Comparison of ENCODE assay signal across 1 cellular context in the genomic region with DNA sequence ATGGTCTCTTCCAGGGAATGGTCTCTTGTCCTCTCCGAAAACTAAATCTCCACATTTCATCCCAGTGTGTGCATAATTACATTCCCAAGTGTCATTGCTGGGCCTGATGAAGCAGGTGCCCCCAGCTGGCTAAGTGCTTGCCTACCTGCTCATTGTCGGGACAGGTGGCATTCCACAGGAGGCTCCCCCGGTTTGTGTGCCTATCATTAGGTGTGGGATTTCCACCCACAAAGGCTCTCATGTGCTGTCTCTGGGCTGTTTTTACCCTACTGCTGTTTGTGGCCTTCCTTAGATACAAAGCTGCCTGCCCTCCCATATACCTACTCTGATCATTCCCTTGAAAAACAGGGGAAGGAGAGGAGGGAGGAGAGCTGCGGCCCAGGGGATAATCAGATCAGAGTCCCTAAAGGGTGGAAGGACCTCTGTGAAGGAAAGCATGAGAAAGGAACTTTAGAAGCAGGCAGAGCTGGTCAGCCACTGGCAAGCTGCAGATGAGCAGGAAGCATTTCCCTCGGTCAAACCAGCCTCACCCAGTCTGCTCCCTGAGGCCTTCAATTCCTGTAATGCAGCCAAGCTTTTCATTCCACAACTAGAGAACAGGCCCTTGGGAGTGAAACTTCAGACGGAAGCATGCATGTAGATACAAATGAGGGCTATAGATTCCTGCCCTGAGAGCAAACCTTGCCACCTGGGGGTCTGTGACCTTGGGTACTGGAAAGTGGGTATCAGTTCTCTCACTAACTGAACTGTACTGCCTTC.
TF ChIP-seq lines count a peak whose summit lies in the region.

No MANE protein-coding gene starts in this region.

TF ChIP-seq in WTC11, 78 proteins besides CTCF, POLR2A, EP300 and RAD21 (continued from another document):
- TF ChIP-seq, protein P1, sequence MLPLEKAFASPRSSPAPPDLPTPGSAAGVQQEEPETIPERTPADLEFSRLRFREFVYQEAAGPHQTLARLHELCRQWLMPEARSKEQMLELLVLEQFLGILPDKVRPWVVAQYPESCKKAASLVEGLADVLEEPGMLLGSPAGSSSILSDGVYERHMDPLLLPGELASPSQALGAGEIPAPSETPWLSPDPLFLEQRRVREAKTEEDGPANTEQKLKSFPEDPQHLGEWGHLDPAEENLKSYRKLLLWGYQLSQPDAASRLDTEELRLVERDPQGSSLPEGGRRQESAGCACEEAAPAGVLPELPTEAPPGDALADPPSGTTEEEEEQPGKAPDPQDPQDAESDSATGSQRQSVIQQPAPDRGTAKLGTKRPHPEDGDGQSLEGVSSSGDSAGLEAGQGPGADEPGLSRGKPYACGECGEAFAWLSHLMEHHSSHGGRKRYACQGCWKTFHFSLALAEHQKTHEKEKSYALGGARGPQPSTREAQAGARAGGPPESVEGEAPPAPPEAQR (CRISPR knock-in tag; IDR thresholded peaks at IDR 0.05): no peak
- TF ChIP-seq ZNF396 (CRISPR knock-in tag; IDR thresholded peaks at IDR 0.05; ENCODE audit: borderline replicate concordance) (no peak), EMX1 (CRISPR knock-in tag; IDR thresholded peaks at IDR 0.05) (no peak)
- TF ChIP-seq, protein P2, sequence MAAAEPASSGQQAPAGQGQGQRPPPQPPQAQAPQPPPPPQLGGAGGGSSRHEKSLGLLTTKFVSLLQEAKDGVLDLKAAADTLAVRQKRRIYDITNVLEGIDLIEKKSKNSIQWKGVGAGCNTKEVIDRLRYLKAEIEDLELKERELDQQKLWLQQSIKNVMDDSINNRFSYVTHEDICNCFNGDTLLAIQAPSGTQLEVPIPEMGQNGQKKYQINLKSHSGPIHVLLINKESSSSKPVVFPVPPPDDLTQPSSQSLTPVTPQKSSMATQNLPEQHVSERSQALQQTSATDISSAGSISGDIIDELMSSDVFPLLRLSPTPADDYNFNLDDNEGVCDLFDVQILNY (CRISPR knock-in tag; IDR thresholded peaks at IDR 0.05): no peak
